ENCODE assay signal across 2 cellular contexts in the genomic region with DNA sequence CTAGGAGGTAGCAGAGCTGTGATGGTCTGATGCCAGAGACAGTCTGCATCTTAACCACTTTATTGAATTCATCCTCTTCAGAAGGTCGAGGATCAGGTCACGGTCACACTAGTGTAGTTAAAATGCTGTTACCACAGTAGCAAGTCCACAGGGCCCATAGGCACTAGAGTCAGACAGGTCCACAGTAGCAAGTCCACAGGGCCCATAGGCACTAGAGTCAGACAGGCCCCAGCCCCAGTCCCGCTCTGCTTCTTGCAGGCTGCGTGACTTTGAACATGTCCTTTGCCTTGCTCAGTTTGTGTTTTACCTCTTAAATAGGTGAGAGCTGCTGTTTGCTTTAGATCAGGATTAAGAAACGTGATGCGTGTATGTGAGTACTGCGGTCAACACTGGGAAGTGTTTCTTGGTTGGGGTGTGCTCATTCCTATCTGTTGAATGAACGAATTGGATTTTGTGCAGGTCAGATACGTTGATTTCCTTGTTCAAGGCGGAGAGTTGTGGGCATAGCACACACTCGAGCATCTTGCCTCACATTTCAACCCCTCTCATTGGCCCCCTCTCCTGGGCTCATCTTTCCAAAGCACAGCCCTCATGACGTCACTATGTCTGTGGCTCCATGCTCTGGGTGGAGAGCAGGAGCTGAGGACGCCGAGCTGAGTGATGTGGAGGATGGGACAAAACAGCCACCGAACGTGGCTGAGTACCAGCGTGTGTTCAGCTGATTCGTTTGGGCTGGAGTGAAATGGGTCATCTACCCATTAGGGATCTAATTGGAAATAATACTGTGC.
A peak's percentile ranks its signal among the peaks of the same experiment; 100 is the strongest.
TF ChIP-seq lines count a peak whose summit lies in the region.

No MANE protein-coding gene starts in this region.

TF ChIP-seq in HEK293, 187 proteins besides CTCF, POLR2A, EP300 and RAD21 (continued from another document):
- TF ChIP-seq ZNF704 (tag by site-specific recombination; IDR thresholded peaks at IDR 0.05) (no peak), ZNF37A (tag by site-specific recombination; IDR thresholded peaks at IDR 0.05) (no peak), ZBTB6 (tag by site-specific recombination; IDR thresholded peaks at IDR 0.05) (0 out of 2 replicates have a peak, but pooled peaks have one; percentile 38), ZNF114 (tag by site-specific recombination; IDR thresholded peaks at IDR 0.05) (no peak), WT1 (tag by site-specific recombination; IDR thresholded peaks at IDR 0.05) (no peak), BCL11B (tag by site-specific recombination; IDR thresholded peaks at IDR 0.05; ENCODE audit: low read depth) (no peak), ZNF76 (tag by site-specific recombination; IDR thresholded peaks at IDR 0.05; ENCODE audit: borderline replicate concordance, low read depth) (no peak), ZNF777 (tag by site-specific recombination; IDR thresholded peaks at IDR 0.05; ENCODE audit: borderline replicate concordance) (no peak), ZBTB7A (tag by site-specific recombination; IDR thresholded peaks at IDR 0.05; ENCODE audit: low read depth) (no peak), ZNF169 (tag by site-specific recombination; IDR thresholded peaks at IDR 0.05) (no peak), PRDM4 (tag by site-specific recombination; IDR thresholded peaks at IDR 0.05) (no peak), ZNF10 (tag by site-specific recombination; IDR thresholded peaks at IDR 0.05) (no peak), ATF2 (tag by site-specific recombination; IDR thresholded peaks at IDR 0.05; ENCODE audit: low read depth) (peak; percentile 75), SCRT2 (tag by site-specific recombination; IDR thresholded peaks at IDR 0.05) (no peak), TCF7L2 (IDR thresholded peaks at IDR 0.05; ENCODE audit: borderline replicate concordance, low read depth, low read length) (no peak), RBAK (tag by site-specific recombination; IDR thresholded peaks at IDR 0.05) (no peak), ZNF239 (tag by site-specific recombination; IDR thresholded peaks at IDR 0.05) (no peak), SETDB1 (IDR thresholded peaks at IDR 0.05; ENCODE audit: insufficient read length, low read length) (no peak), ZBTB17 (tag by site-specific recombination; IDR thresholded peaks at IDR 0.05) (peak; percentile 49), ZNF248 (tag by site-specific recombination; IDR thresholded peaks at IDR 0.05) (no peak), ZNF433 (tag by site-specific recombination; IDR thresholded peaks at IDR 0.05; ENCODE audit: low read depth) (no peak)
- TF ChIP-seq, protein P1, sequence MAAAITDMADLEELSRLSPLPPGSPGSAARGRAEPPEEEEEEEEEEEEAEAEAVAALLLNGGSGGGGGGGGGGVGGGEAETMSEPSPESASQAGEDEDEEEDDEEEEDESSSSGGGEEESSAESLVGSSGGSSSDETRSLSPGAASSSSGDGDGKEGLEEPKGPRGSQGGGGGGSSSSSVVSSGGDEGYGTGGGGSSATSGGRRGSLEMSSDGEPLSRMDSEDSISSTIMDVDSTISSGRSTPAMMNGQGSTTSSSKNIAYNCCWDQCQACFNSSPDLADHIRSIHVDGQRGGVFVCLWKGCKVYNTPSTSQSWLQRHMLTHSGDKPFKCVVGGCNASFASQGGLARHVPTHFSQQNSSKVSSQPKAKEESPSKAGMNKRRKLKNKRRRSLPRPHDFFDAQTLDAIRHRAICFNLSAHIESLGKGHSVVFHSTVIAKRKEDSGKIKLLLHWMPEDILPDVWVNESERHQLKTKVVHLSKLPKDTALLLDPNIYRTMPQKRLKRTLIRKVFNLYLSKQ (tag by site-specific recombination; IDR thresholded peaks at IDR 0.05; ENCODE audit: borderline replicate concordance), result no peak

TF ChIP-seq in H1, 55 proteins besides CTCF, POLR2A, EP300 and RAD21:
- TF ChIP-seq USF2 (IDR thresholded peaks at IDR 0.05; ENCODE audit: low read length) (0 out of 2 replicates have a peak, but pooled peaks have one; percentile 8), NRF1 (IDR thresholded peaks at IDR 0.05; ENCODE audit: low read depth, low read length) (no peak), POLR2AphosphoS5 (IDR thresholded peaks at IDR 0.05; ENCODE audit: low read depth, low read length) (no peak), CHD2 (IDR thresholded peaks at IDR 0.05; ENCODE audit: low read length) (no peak)
TF ChIP-seq in H1: peak in this region for 1.
